Comparison of ENCODE assay signal across 3 cellular contexts in genomic region chr1:207839083-207839413, GRCh38.
A peak's percentile ranks its signal among the peaks of the same experiment; 100 is the strongest.
TF ChIP-seq lines count a peak whose summit lies in the region.

No MANE protein-coding gene starts in this region.

TF ChIP-seq in GM12878, 131 proteins besides CTCF, POLR2A, EP300 and RAD21:
- TF ChIP-seq SPI1 (IDR thresholded peaks at IDR 0.05; ENCODE audit: borderline replicate concordance, insufficient read depth, low read depth, low read length) (peak; percentile 31; the same call in 1 of the 2 replicates), RUNX3 (IDR thresholded peaks at IDR 0.05; ENCODE audit: low read length) (peak; percentile 65), CUX1 (IDR thresholded peaks at IDR 0.05; ENCODE audit: insufficient replicate concordance, low read depth, low read length) (no peak), NRF1 (conservative IDR thresholded peaks at IDR 0.05; ENCODE audit: low read depth, low read length) (no peak)

TF ChIP-seq in HepG2, 621 proteins besides CTCF, POLR2A, EP300 and RAD21:
- no peak for TF ChIP-seq DNMT1 (CRISPR knock-in tag; IDR thresholded peaks at IDR 0.05)

TF ChIP-seq in WTC11, 78 proteins besides CTCF, POLR2A, EP300 and RAD21:
- TF ChIP-seq, protein P1, sequence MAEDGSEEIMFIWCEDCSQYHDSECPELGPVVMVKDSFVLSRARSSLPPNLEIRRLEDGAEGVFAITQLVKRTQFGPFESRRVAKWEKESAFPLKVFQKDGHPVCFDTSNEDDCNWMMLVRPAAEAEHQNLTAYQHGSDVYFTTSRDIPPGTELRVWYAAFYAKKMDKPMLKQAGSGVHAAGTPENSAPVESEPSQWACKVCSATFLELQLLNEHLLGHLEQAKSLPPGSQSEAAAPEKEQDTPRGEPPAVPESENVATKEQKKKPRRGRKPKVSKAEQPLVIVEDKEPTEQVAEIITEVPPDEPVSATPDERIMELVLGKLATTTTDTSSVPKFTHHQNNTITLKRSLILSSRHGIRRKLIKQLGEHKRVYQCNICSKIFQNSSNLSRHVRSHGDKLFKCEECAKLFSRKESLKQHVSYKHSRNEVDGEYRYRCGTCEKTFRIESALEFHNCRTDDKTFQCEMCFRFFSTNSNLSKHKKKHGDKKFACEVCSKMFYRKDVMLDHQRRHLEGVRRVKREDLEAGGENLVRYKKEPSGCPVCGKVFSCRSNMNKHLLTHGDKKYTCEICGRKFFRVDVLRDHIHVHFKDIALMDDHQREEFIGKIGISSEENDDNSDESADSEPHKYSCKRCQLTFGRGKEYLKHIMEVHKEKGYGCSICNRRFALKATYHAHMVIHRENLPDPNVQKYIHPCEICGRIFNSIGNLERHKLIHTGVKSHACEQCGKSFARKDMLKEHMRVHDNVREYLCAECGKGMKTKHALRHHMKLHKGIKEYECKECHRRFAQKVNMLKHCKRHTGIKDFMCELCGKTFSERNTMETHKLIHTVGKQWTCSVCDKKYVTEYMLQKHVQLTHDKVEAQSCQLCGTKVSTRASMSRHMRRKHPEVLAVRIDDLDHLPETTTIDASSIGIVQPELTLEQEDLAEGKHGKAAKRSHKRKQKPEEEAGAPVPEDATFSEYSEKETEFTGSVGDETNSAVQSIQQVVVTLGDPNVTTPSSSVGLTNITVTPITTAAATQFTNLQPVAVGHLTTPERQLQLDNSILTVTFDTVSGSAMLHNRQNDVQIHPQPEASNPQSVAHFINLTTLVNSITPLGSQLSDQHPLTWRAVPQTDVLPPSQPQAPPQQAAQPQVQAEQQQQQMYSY (CRISPR knock-in tag; IDR thresholded peaks at IDR 0.05): no peak
- TF ChIP-seq TP53 (CRISPR knock-in tag; IDR thresholded peaks at IDR 0.05) (no peak), USF2 (CRISPR knock-in tag; IDR thresholded peaks at IDR 0.05) (no peak), ZNF416 (CRISPR knock-in tag; IDR thresholded peaks at IDR 0.05) (no peak), CBFB (CRISPR knock-in tag; IDR thresholded peaks at IDR 0.05; ENCODE audit: low read depth) (no peak), ATF1 (CRISPR knock-in tag; IDR thresholded peaks at IDR 0.05) (no peak), ZNF396 (CRISPR knock-in tag; IDR thresholded peaks at IDR 0.05; ENCODE audit: borderline replicate concordance) (no peak), NR1H2 (CRISPR knock-in tag; IDR thresholded peaks at IDR 0.05) (no peak), ETV6 (CRISPR knock-in tag; IDR thresholded peaks at IDR 0.05) (no peak), SOX15 (CRISPR knock-in tag; IDR thresholded peaks at IDR 0.05) (no peak), ATF2 (CRISPR knock-in tag; IDR thresholded peaks at IDR 0.05; ENCODE audit: borderline replicate concordance, low read depth) (no peak), KAT7 (CRISPR knock-in tag; IDR thresholded peaks at IDR 0.05; ENCODE audit: borderline replicate concordance) (no peak), ZNF423 (CRISPR knock-in tag; IDR thresholded peaks at IDR 0.05) (no peak), MYBL2 (CRISPR knock-in tag; IDR thresholded peaks at IDR 0.05) (no peak)
- TF ChIP-seq, protein P2, sequence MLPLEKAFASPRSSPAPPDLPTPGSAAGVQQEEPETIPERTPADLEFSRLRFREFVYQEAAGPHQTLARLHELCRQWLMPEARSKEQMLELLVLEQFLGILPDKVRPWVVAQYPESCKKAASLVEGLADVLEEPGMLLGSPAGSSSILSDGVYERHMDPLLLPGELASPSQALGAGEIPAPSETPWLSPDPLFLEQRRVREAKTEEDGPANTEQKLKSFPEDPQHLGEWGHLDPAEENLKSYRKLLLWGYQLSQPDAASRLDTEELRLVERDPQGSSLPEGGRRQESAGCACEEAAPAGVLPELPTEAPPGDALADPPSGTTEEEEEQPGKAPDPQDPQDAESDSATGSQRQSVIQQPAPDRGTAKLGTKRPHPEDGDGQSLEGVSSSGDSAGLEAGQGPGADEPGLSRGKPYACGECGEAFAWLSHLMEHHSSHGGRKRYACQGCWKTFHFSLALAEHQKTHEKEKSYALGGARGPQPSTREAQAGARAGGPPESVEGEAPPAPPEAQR (CRISPR knock-in tag; IDR thresholded peaks at IDR 0.05): no peak
- TF ChIP-seq, protein P3, sequence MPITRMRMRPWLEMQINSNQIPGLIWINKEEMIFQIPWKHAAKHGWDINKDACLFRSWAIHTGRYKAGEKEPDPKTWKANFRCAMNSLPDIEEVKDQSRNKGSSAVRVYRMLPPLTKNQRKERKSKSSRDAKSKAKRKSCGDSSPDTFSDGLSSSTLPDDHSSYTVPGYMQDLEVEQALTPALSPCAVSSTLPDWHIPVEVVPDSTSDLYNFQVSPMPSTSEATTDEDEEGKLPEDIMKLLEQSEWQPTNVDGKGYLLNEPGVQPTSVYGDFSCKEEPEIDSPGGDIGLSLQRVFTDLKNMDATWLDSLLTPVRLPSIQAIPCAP (CRISPR knock-in tag; IDR thresholded peaks at IDR 0.05): no peak
- TF ChIP-seq, protein P4, sequence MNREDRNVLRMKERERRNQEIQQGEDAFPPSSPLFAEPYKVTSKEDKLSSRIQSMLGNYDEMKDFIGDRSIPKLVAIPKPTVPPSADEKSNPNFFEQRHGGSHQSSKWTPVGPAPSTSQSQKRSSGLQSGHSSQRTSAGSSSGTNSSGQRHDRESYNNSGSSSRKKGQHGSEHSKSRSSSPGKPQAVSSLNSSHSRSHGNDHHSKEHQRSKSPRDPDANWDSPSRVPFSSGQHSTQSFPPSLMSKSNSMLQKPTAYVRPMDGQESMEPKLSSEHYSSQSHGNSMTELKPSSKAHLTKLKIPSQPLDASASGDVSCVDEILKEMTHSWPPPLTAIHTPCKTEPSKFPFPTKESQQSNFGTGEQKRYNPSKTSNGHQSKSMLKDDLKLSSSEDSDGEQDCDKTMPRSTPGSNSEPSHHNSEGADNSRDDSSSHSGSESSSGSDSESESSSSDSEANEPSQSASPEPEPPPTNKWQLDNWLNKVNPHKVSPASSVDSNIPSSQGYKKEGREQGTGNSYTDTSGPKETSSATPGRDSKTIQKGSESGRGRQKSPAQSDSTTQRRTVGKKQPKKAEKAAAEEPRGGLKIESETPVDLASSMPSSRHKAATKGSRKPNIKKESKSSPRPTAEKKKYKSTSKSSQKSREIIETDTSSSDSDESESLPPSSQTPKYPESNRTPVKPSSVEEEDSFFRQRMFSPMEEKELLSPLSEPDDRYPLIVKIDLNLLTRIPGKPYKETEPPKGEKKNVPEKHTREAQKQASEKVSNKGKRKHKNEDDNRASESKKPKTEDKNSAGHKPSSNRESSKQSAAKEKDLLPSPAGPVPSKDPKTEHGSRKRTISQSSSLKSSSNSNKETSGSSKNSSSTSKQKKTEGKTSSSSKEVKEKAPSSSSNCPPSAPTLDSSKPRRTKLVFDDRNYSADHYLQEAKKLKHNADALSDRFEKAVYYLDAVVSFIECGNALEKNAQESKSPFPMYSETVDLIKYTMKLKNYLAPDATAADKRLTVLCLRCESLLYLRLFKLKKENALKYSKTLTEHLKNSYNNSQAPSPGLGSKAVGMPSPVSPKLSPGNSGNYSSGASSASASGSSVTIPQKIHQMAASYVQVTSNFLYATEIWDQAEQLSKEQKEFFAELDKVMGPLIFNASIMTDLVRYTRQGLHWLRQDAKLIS (CRISPR knock-in tag; IDR thresholded peaks at IDR 0.05; ENCODE audit: borderline replicate concordance): no peak
- TF ChIP-seq, protein P5, sequence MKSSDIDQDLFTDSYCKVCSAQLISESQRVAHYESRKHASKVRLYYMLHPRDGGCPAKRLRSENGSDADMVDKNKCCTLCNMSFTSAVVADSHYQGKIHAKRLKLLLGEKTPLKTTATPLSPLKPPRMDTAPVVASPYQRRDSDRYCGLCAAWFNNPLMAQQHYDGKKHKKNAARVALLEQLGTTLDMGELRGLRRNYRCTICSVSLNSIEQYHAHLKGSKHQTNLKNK (CRISPR knock-in tag; IDR thresholded peaks at IDR 0.05): no peak
